Comparison of ENCODE assay signal across 23 cellular contexts in the genomic region with DNA sequence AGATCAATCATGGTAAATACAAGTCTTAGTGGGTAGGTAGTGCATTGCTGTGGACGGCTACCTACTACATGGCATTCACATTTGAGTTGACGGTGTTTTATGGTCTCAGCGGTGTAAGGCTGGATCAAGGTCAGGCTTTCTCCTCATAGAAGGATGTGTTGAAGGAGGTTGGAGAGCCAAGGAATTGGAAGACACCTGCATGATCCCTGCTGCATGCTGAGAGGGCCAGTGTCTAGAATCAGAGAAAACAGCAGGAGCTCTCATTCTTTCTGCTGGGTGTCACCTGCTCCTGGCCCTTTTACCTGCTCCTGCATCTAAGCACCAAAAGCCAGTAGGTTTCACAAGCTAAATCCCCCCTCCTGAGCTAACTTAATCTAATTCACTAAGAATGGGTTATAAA.
"Had no signal": no experiment of that assay in that cellular context is flagged by ENCODE, and none has a peak within 500 bp of the region (broad histone marks: within the 10 kb centered on the region; RNA-seq: fewer than 3 reads in every experiment).

No MANE protein-coding gene starts in this region.

- H3K4me3 ChIP-seq: coronary artery, dorsolateral prefrontal cortex, esophagus squamous epithelium, gastrocnemius medialis, heart right ventricle, left lung, lower lobe of right lung, mucosa of descending colon had no signal

- H3K4me1 ChIP-seq: esophagus squamous epithelium, gastrocnemius medialis, left lung, lower lobe of right lung had no signal

- H3K27ac ChIP-seq: epithelial cell of prostate, esophagus squamous epithelium, gastrocnemius medialis, heart right ventricle, left lung, lower lobe of right lung had no signal

- H3K9me3 ChIP-seq: esophagus squamous epithelium, gastrocnemius medialis, heart right ventricle, left lung, lower lobe of right lung, mucosa of descending colon had no signal

- ATAC-seq: effector memory CD8-positive, alpha-beta T cell; esophagus mucosa; gastrocnemius medialis; left lung; lower lobe of right lung; mucosa of descending colon had no signal

- DNase-seq: dermis blood vessel endothelial cell; dorsolateral prefrontal cortex; effector CD8-positive, alpha-beta T cell; effector memory CD8-positive, alpha-beta T cell; endodermal cell; erythroblast; esophagus squamous epithelium; foreskin fibroblast; foreskin melanocyte; gastrocnemius medialis; glutamatergic neuron; heart right ventricle; hippocampal formation; left cardiac atrium; left lung; left ventricle myocardium superior; lower lobe of right lung; mesenchymal stem cell; mucosa of descending colon; naive B cell had no signal

- H3K36me3 ChIP-seq: esophagus squamous epithelium, gastrocnemius medialis, heart right ventricle, left lung, lower lobe of right lung had no signal

- H3K27me3 ChIP-seq: dorsolateral prefrontal cortex, esophagus squamous epithelium, gastrocnemius medialis, heart right ventricle, left lung had no signal
